ENCODE assay signal across 10 cellular contexts in genomic region chr2:188475945-188476344, GRCh38.
DNase-seq lines count a peak whose midpoint lies in the region; ATAC-seq and TF ChIP-seq lines count a peak whose summit lies in the region.
"Had no signal": no experiment of that assay in that cellular context is flagged by ENCODE, and none has a peak within 500 bp of the region (broad histone marks: within the 10 kb centered on the region; RNA-seq: fewer than 3 reads in every experiment).

No MANE protein-coding gene starts in this region.

- POLR2A ChIA-PET in activated CD8-positive, alpha-beta T cell treated with anti-CD3 and anti-CD28 coated beads for 36 hours (lab: Charles Lee): no interaction called here

- no peak overlapping the region for H2BK12ac ChIP-seq in trophoblast cell (ENCODE audit: low read length)

- in situ Hi-C loops in brain microvascular endothelial cell (cut with HindIII; ENCODE audit: low pct_ligation_motif_present, low sequenced_read_pairs): no loop called here

- no peaks in the 10 kb centered on the region for H3K4me1 Mint-ChIP-seq in activated CD8-positive, alpha-beta T cell treated with anti-CD3 and anti-CD28 coated beads for 36 hours (ENCODE audit: low read depth)

- H3K23ac ChIP-seq in trophoblast cell (ENCODE audit: low read length): no peak overlapping the region

- TF ChIP-seq CTCF in brain microvascular endothelial cell (IDR thresholded peaks at IDR 0.05; ENCODE audit: low read depth, low read length, missing control alignments): no peak
- no peak for TF ChIP-seq CTCF in activated CD8-positive, alpha-beta T cell treated with anti-CD3 and anti-CD28 coated beads for 36 hours (IDR thresholded peaks at IDR 0.05)

- H4K12ac ChIP-seq in trophoblast cell (ENCODE audit: low read depth, low read length): no peak overlapping the region

- no peak overlapping the region for H3K4ac ChIP-seq in trophoblast cell (ENCODE audit: low read depth, low read length)

- H3K36me3 ChIP-seq in brain microvascular endothelial cell (replicated peaks) (no peaks in the 10 kb centered on the region), trophoblast cell (ENCODE audit: control insufficient read depth in 1 of 2, insufficient read depth in 2 of 2, low read length in 2 of 2) (no peaks in the 10 kb centered on the region)

- H3K9ac ChIP-seq in trophoblast cell (ENCODE audit: low read length): no peak overlapping the region

- DNase-seq in HT1080 (ENCODE audit: low read depth) (peak; percentile 77), brain microvascular endothelial cell (peak; percentile 47), trophoblast cell (peak; percentile 37 to 89), mucosa of gallbladder (ENCODE audit: low spot score) (no peak), GDM1 (lab: John Stamatoyannopoulos, UW) (no peak)
- no peak for DNase-seq in activated CD8-positive, alpha-beta T cell treated with anti-CD3 and anti-CD28 coated beads for 36 hours
- no peak for DNase-seq in activated T-cell treated with anti-CD3 and anti-CD28 coated beads, Interleukin-2, amount 50 U/mL, for 1 hour
- DNase-seq: activated effector memory CD4-positive, alpha-beta T cell treated with anti-CD3 and anti-CD28 coated beads, Interleukin-2, amount 50 U/mL, for 16 hours; left colon had no signal

- no peak overlapping the region for H2AFZ ChIP-seq in trophoblast cell (ENCODE audit: insufficient read depth, low read length, poor library complexity)

- H3K27ac ChIP-seq in brain microvascular endothelial cell (no peak overlapping the region), trophoblast cell (ENCODE audit: low read depth, low read length) (no peak overlapping the region)

- no peak overlapping the region for H3K4me3 Mint-ChIP-seq in activated CD8-positive, alpha-beta T cell treated with anti-CD3 and anti-CD28 coated beads for 36 hours

- H3K36me3 Mint-ChIP-seq in activated CD8-positive, alpha-beta T cell treated with anti-CD3 and anti-CD28 coated beads for 36 hours (ENCODE audit: low read depth): no peaks in the 10 kb centered on the region

- ATAC-seq in GM18907 (IDR thresholded peaks at IDR 0.05; ENCODE audit: unreplicated experiment): peak; percentile 67
- ATAC-seq in activated CD8-positive, alpha-beta T cell treated with anti-CD3 and anti-CD28 coated beads for 36 hours: no peak
- ATAC-seq: left colon had no signal

- intact Hi-C loops in activated CD8-positive, alpha-beta T cell treated with anti-CD3 and anti-CD28 coated beads for 36 hours (cut with micrococcal nuclease): no loop called here

- H3K4me2 ChIP-seq in trophoblast cell (ENCODE audit: low read length): no peak overlapping the region

- H4K91ac ChIP-seq in trophoblast cell (ENCODE audit: low read depth, low read length): no peak overlapping the region

- H2BK5ac ChIP-seq in trophoblast cell (ENCODE audit: low read depth, low read length, poor library complexity): no peak overlapping the region

- no peaks in the 10 kb centered on the region for H3K79me2 ChIP-seq in trophoblast cell (ENCODE audit: control insufficient read depth, insufficient read depth, low read length, poor library complexity)

- H3K27ac Mint-ChIP-seq in activated CD8-positive, alpha-beta T cell treated with anti-CD3 and anti-CD28 coated beads for 36 hours: no peak overlapping the region

- H4K8ac ChIP-seq in trophoblast cell (ENCODE audit: low read depth, low read length): no peak overlapping the region

- H3K4me1 ChIP-seq in trophoblast cell (ENCODE audit: control insufficient read depth in 1 of 2, insufficient read depth in 2 of 2, low read length in 2 of 2): no peaks in the 10 kb centered on the region

- WGBS in trophoblast cell (ENCODE audit: extremely low coverage, insufficient coverage, insufficient read length): no CpG with 5 or more reads among the region's 4 CpGs

- no peaks in the 10 kb centered on the region for H3K9me3 ChIP-seq in trophoblast cell (ENCODE audit: insufficient read depth, low read depth, low read length)

- H2BK120ac ChIP-seq in trophoblast cell (ENCODE audit: insufficient read depth, low read length, poor library complexity): no peak overlapping the region

- CTCF ChIA-PET in activated CD8-positive, alpha-beta T cell treated with anti-CD3 and anti-CD28 coated beads for 36 hours (lab: Charles Lee): no interaction called here

- no peaks in the 10 kb centered on the region for H3K27me3 Mint-ChIP-seq in activated CD8-positive, alpha-beta T cell treated with anti-CD3 and anti-CD28 coated beads for 36 hours

- H3K9me3 Mint-ChIP-seq in activated CD8-positive, alpha-beta T cell treated with anti-CD3 and anti-CD28 coated beads for 36 hours: no peaks in the 10 kb centered on the region

- H3K79me1 ChIP-seq in trophoblast cell (ENCODE audit: low read length): no peaks in the 10 kb centered on the region

- no peak overlapping the region for H2AK5ac ChIP-seq in trophoblast cell (ENCODE audit: low read length)

- no peak overlapping the region for H3K14ac ChIP-seq in trophoblast cell (ENCODE audit: low read length)

- H3K27me3 ChIP-seq in brain microvascular endothelial cell (replicated peaks) (no peaks in the 10 kb centered on the region), trophoblast cell (ENCODE audit: insufficient read depth, low read length) (no peaks in the 10 kb centered on the region)

- H3K18ac ChIP-seq in trophoblast cell (ENCODE audit: low read length): no peak overlapping the region

- H3K4me3 ChIP-seq in brain microvascular endothelial cell (ENCODE audit: low read depth, low read length) (no peak overlapping the region), trophoblast cell (ENCODE audit: low read depth, low read length) (no peak overlapping the region)

Comparison
In these comparisons a context has a peak if more than half of its experiments do, and no peak if none do; other contexts are left out.
1. DNase-seq: peak in HT1080 (single experiment), brain microvascular endothelial cell (single experiment) and trophoblast cell (2 of 2); none in mucosa of gallbladder (single experiment), activated CD8-positive, alpha-beta T cell treated with anti-CD3 and anti-CD28 coated beads for 36 hours (single experiment), activated T-cell treated with anti-CD3 and anti-CD28 coated beads, Interleukin-2, amount 50 U/mL, for 1 hour (single experiment) and GDM1 (single experiment).